Comparison of ENCODE assay signal across 15 cellular contexts in genomic region chr9:6471231-6471630, GRCh38. TPM values are rescaled to one million over a fixed set of nuclear protein-coding genes. Genes with fewer than 3 reads are reported as not detected.
A peak's percentile ranks its signal among the peaks of the same experiment; 100 is the strongest.
DNase-seq lines count a peak whose midpoint lies in the region; ATAC-seq, FAIRE-seq and TF ChIP-seq lines count a peak whose summit lies in the region.
"Had no signal": no experiment of that assay in that cellular context is flagged by ENCODE, and none has a peak within 500 bp of the region (broad histone marks: within the 10 kb centered on the region; RNA-seq: fewer than 3 reads in every experiment).

No MANE protein-coding gene starts in this region.

- H3K27ac Mint-ChIP-seq in activated CD4-positive, alpha-beta T cell treated with anti-CD3 and anti-CD28 coated beads for 36 hours: no peak overlapping the region
- no peak overlapping the region for H3K27ac Mint-ChIP-seq in GM23338
- H3K27ac Mint-ChIP-seq in stimulated activated effector memory CD8-positive, alpha-beta T cell treated with anti-CD3 and anti-CD28 coated beads, Interleukin-12 subunit alpha, Interleukin-12 subunit beta, amount 100 ng/mL, for 72 hours: peak overlapping the region; percentile 0

- H3K9me3 ChIP-seq in GM12878 (replicated peaks; ENCODE audit: control insufficient read depth, insufficient read depth, low read length): no peaks in the 10 kb centered on the region
- H3K9me3 ChIP-seq in esophagus squamous epithelium: no peaks in the 10 kb centered on the region
- H3K9me3 ChIP-seq: HAP-1 had no signal

- no peak for FAIRE-seq in GM12878 (lab: Jason Lieb, UNC)
- FAIRE-seq: K562 had no signal

- H3K36me3 Mint-ChIP-seq in activated CD4-positive, alpha-beta T cell treated with anti-CD3 and anti-CD28 coated beads for 36 hours (ENCODE audit: low read depth): peaks cover 15% of the 10 kb centered on the region
- H3K36me3 Mint-ChIP-seq in GM23338 (ENCODE audit: low read depth): peaks cover 3% of the 10 kb centered on the region; the same call in 2 of the 3 replicates
- H3K36me3 Mint-ChIP-seq in stimulated activated effector memory CD8-positive, alpha-beta T cell treated with anti-CD3 and anti-CD28 coated beads, Interleukin-12 subunit alpha, Interleukin-12 subunit beta, amount 100 ng/mL, for 72 hours: peaks cover 36% of the 10 kb centered on the region

- no peak overlapping the region for H3K9ac ChIP-seq in GM12878 (ENCODE audit: control insufficient read depth, insufficient read depth, low read length)

- peaks cover 11% of the 10 kb centered on the region for H3K4me1 Mint-ChIP-seq in activated CD4-positive, alpha-beta T cell treated with anti-CD3 and anti-CD28 coated beads for 36 hours
- H3K4me1 Mint-ChIP-seq in GM23338: peaks cover 22% of the 10 kb centered on the region; the same call in 2 of the 3 replicates
- H3K4me1 Mint-ChIP-seq in stimulated activated effector memory CD8-positive, alpha-beta T cell treated with anti-CD3 and anti-CD28 coated beads, Interleukin-12 subunit alpha, Interleukin-12 subunit beta, amount 100 ng/mL, for 72 hours: peaks cover 10% of the 10 kb centered on the region

- H3K4me3 Mint-ChIP-seq in activated CD4-positive, alpha-beta T cell treated with anti-CD3 and anti-CD28 coated beads for 36 hours: no peak overlapping the region
- no peak overlapping the region for H3K4me3 Mint-ChIP-seq in GM23338
- H3K4me3 Mint-ChIP-seq in stimulated activated effector memory CD8-positive, alpha-beta T cell treated with anti-CD3 and anti-CD28 coated beads, Interleukin-12 subunit alpha, Interleukin-12 subunit beta, amount 100 ng/mL, for 72 hours: no peak overlapping the region
- H3K4me3 Mint-ChIP-seq: CD14-positive monocyte had no signal

- no peak for TF ChIP-seq EP300 in GM12878 (IDR thresholded peaks at IDR 0.05; ENCODE audit: borderline replicate concordance in 1 of 2, control insufficient read depth in 1 of 2, low read depth in 2 of 2, low read length in 2 of 2)

- POLR2A ChIA-PET in activated CD4-positive, alpha-beta T cell treated with anti-CD3 and anti-CD28 coated beads for 36 hours (lab: Charles Lee): no interaction called here
- POLR2A ChIA-PET in GM12878 (lab: Charles Lee): interaction anchor here (0.5 to 1.5 kb wide), 3 partner anchors 11 to 56 kb away, joined by 3 to 5 read pairs (median 5); no protein-coding TSS in a partner anchor

- H4K20me1 ChIP-seq in GM23338 (replicated peaks; ENCODE audit: insufficient read depth): no peaks in the 10 kb centered on the region; the same call in none of the 2 replicates
- H4K20me1 ChIP-seq in GM12878 (ENCODE audit: control insufficient read depth, insufficient read depth): no peaks in the 10 kb centered on the region

- H3K27me3 ChIP-seq in GM23338 (ENCODE audit: insufficient read depth) (no peaks in the 10 kb centered on the region), GM12878 (replicated peaks in 1 of 2; ENCODE audit: control insufficient read depth in 2 of 2, insufficient read depth in 2 of 2, low read length in 1 of 2) (no peaks in the 10 kb centered on the region), esophagus squamous epithelium (no peaks in the 10 kb centered on the region)

- 100% methylated on average over 1 of the region's 1 CpG for WGBS in GM12878 (ENCODE audit: insufficient coverage, insufficient replicate concordance, low lambda C conversion rate, missing lambda C conversion rate)
- 100% methylated on average over 1 of the region's 1 CpG for WGBS in esophagus squamous epithelium, 2 donors

- H2AFZ ChIP-seq in GM23338 (no peak overlapping the region), GM12878 (ENCODE audit: control insufficient read depth, low read depth, low read length) (no peak overlapping the region)

- H3K36me3 ChIP-seq in GM23338 (ENCODE audit: insufficient read depth) (no peaks in the 10 kb centered on the region), GM12878 (ENCODE audit: control insufficient read depth in 2 of 2, insufficient read depth in 2 of 2, low read length in 1 of 2) (peaks cover 0 to 9% of the 10 kb centered on the region in 2 experiments; a peak in 2 of 4 replicates), esophagus squamous epithelium (peaks cover 0 to 23% (median 0%) of the 10 kb centered on the region in 3 donors)

- H3K4me3 ChIP-seq in GM23338 (no peak overlapping the region), GM12878 (no peak overlapping the region), esophagus squamous epithelium (no peak overlapping the region)
- H3K4me3 ChIP-seq: HAP-1, K562 had no signal

- no peaks in the 10 kb centered on the region for H3F3A ChIP-seq in GM23338 (replicated peaks; ENCODE audit: low read depth)

- DNase-seq in activated CD4-positive, alpha-beta T cell treated with anti-CD3 and anti-CD28 coated beads for 36 hours: no peak
- no peak for DNase-seq in activated CD4-positive, alpha-beta T cell treated with anti-CD3 and anti-CD28 coated beads for 1 hour
- DNase-seq in GM23338 (ENCODE audit: low spot score) (no peak), GM12878 (ENCODE audit: low read depth, low spot score) (no peak), esophagus squamous epithelium (lab: John Stamatoyannopoulos, UW) (no peak)
- no peak for DNase-seq in stimulated activated effector memory CD8-positive, alpha-beta T cell treated with anti-CD3 and anti-CD28 coated beads, Interleukin-12 subunit alpha, Interleukin-12 subunit beta, amount 100 ng/mL, for 72 hours (ENCODE audit: low spot score in 2 of 2)
- DNase-seq in stimulated activated CD4-positive, alpha-beta T cell treated with anti-CD3 and anti-CD28 coated beads, Interleukin-4, amount 100 ng/mL, for 4 hours: no peak
- DNase-seq: DMS53, GF-D8, GOT3 had no signal

- H3K9me2 ChIP-seq in GM23338 (ENCODE audit: insufficient read depth): no peaks in the 10 kb centered on the region

- SMC1A ChIA-PET in GM12878 (lab: Charles Lee; ENCODE audit: uncharacterized antibody, unreplicated experiment): interaction anchor here (0.9 to 2.8 kb wide), 7 partner anchors 10 to 118 kb away, joined by 3 to 12 read pairs (median 4); partner anchors contain the start of gene UHRF2

- no peaks in the 10 kb centered on the region for H3K9me3 Mint-ChIP-seq in activated CD4-positive, alpha-beta T cell treated with anti-CD3 and anti-CD28 coated beads for 36 hours (ENCODE audit: low read depth)
- H3K9me3 Mint-ChIP-seq in GM23338: no peaks in the 10 kb centered on the region
- no peaks in the 10 kb centered on the region for H3K9me3 Mint-ChIP-seq in stimulated activated effector memory CD8-positive, alpha-beta T cell treated with anti-CD3 and anti-CD28 coated beads, Interleukin-12 subunit alpha, Interleukin-12 subunit beta, amount 100 ng/mL, for 72 hours
- H3K9me3 Mint-ChIP-seq: CD14-positive monocyte had no signal

- no peak for TF ChIP-seq RAD21 in GM12878 (IDR thresholded peaks at IDR 0.05; ENCODE audit: insufficient read depth, low read depth, low read length)

- ATAC-seq in activated CD4-positive, alpha-beta T cell treated with anti-CD3 and anti-CD28 coated beads for 36 hours: peak; percentile 42
- ATAC-seq in GM23338: no peak
- ATAC-seq in GM12878: peak; percentile 60
- ATAC-seq in stimulated activated effector memory CD8-positive, alpha-beta T cell treated with anti-CD3 and anti-CD28 coated beads, Interleukin-12 subunit alpha, Interleukin-12 subunit beta, amount 100 ng/mL, for 72 hours: peak; percentile 65
- ATAC-seq in GM18870 (IDR thresholded peaks at IDR 0.05; ENCODE audit: unreplicated experiment): no peak
- ATAC-seq: K562 had no signal

- 0 out of 2 replicates have a peak overlapping the region, but pooled peaks have one; percentile 24 for H3K27ac ChIP-seq in GM23338 (ENCODE audit: low read depth)
- H3K27ac ChIP-seq in GM12878 (ENCODE audit: control insufficient read depth, insufficient read depth): no peak overlapping the region
- H3K27ac ChIP-seq in esophagus squamous epithelium: no peak overlapping the region
- H3K27ac ChIP-seq: 22Rv1 had no signal

- no peak for TF ChIP-seq POLR2A in GM12878 (IDR thresholded peaks at IDR 0.05; ENCODE audit: low read depth, low read length)
- no peak for TF ChIP-seq POLR2A in esophagus squamous epithelium (IDR thresholded peaks at IDR 0.05)

- CTCF ChIA-PET in activated CD4-positive, alpha-beta T cell treated with anti-CD3 and anti-CD28 coated beads for 36 hours (lab: Charles Lee): interaction anchor here (1.0 to 1.5 kb wide), 3 partner anchors 10 to 116 kb away, joined by 3 to 4 read pairs (median 4); no protein-coding TSS in a partner anchor
- CTCF ChIA-PET in GM12878 (lab: Yijun Ruan, JAX): interaction anchor here (0.7 to 2.2 kb wide), 6 partner anchors 10 to 417 kb away, joined by 3 to 7 read pairs (median 4); no protein-coding TSS in a partner anchor

- H3K4me2 ChIP-seq in GM23338 (no peak overlapping the region), GM12878 (ENCODE audit: control insufficient read depth, insufficient read depth) (no peak overlapping the region)

- BruUV-seq in GM12878 (replicated peaks; lab: Mats Ljungman, UMichigan): no TSS peak

- no peaks in the 10 kb centered on the region for H3K4me1 ChIP-seq in GM23338 (ENCODE audit: insufficient read depth)
- H3K4me1 ChIP-seq in GM12878 (ENCODE audit: control insufficient read depth, insufficient read depth, low read length): no peaks in the 10 kb centered on the region
- no peaks in the 10 kb centered on the region for H3K4me1 ChIP-seq in esophagus squamous epithelium

- intact Hi-C loops in activated CD4-positive, alpha-beta T cell treated with anti-CD3 and anti-CD28 coated beads for 36 hours (cut with DNase I, micrococcal nuclease): no loop called here
- intact Hi-C loops in GM12878 (cut with micrococcal nuclease; ENCODE audit: unreplicated experiment) (no loop called here), esophagus squamous epithelium (cut with DNase I) (no loop called here)

- H3K27me3 Mint-ChIP-seq in activated CD4-positive, alpha-beta T cell treated with anti-CD3 and anti-CD28 coated beads for 36 hours: no peaks in the 10 kb centered on the region
- no peaks in the 10 kb centered on the region for H3K27me3 Mint-ChIP-seq in GM23338 (ENCODE audit: insufficient read depth, low read depth, poor library complexity)

- no peak for TF ChIP-seq CTCF in GM23338 (conservative IDR thresholded peaks at IDR 0.05; ENCODE audit: low read depth in 2 of 2)
- no peak for TF ChIP-seq CTCF in GM12878 (IDR thresholded peaks at IDR 0.05 in 2 of 3, conservative IDR thresholded peaks at IDR 0.05 in 1 of 3; ENCODE audit: control insufficient read depth in 2 of 3, extremely low read depth in 1 of 3, insufficient read depth in 1 of 3, low read depth in 3 of 3, low read length in 3 of 3)
- TF ChIP-seq CTCF in esophagus squamous epithelium (IDR thresholded peaks at IDR 0.05): no peak

- RAD21 ChIA-PET in GM12878 (lab: Charles Lee; ENCODE audit: unreplicated experiment): interaction anchor here (0.6 to 1.0 kb wide), 2 partner anchors 9 to 182 kb away, joined by 3 to 4 read pairs; no protein-coding TSS in a partner anchor

- H3K79me2 ChIP-seq in GM23338 (replicated peaks; ENCODE audit: insufficient read depth) (peaks cover 7% of the 10 kb centered on the region), GM12878 (ENCODE audit: control insufficient read depth, insufficient read depth, low read length) (peaks cover 5% of the 10 kb centered on the region)

- in situ Hi-C loops in GM12878 (cut with MboI): no loop called here

RNA-seq across cellular contexts. Expression of gene UHRF2, which starts 58.2 kb away (rescaled TPM):
- 10 to 100 TPM; 63.7 to 70.9 TPM for total RNA-seq in activated CD4-positive, alpha-beta T cell treated with anti-CD3 and anti-CD28 coated beads for 36 hours
- total RNA-seq in GM23338 (2014; rRNA removed; shearing (Covaris generic)): 47.4 and 51.6 TPM in 2 replicates
- polyA plus RNA-seq in GM23338 (2016; fragmentation: Nextera tagmentation; extraction: Ambion mirVana): 13.3 and 15.1 TPM in 2 replicates
- total RNA-seq in GM12878 (2013; cell fraction: nucleolus; rRNA removed): 409 and 421 TPM in 2 replicates
- 43.4 and 49.4 TPM in 2 replicates for total RNA-seq in GM12878 (2014; rRNA removed)
- 45.0 and 46.2 TPM in 2 replicates for total RNA-seq in GM12878 (2014; rRNA removed; fragmentation: Illumina TruSeq; extraction: Trizol)
- 42.8 and 44.4 TPM in 2 replicates for total RNA-seq in GM12878 (2021)
- polyA plus RNA-seq in GM12878 (2011; ENCODE audit: low read depth): 27.8 TPM
- 95.8 and 129 TPM in 2 replicates for polyA plus RNA-seq in GM12878 (2011; rRNA removed)
- polyA plus RNA-seq in GM12878 (2011; cell fraction: cytosol; rRNA removed): 41.1 and 49.9 TPM in 2 replicates
- 213 and 215 TPM in 2 replicates for polyA plus RNA-seq in GM12878 (2011; cell fraction: nucleus; rRNA removed)
- 37.5 and 49.9 TPM in 2 replicates for polyA plus RNA-seq in GM12878 (2012)
- polyA plus RNA-seq in GM12878 (2014; fragmentation: Illumina TruSeq; extraction: Trizol): 48.0 and 53.4 TPM in 2 replicates
- polyA plus RNA-seq in GM12878 (2014; fragmentation: Nextera tagmentation; extraction: Ambion mirVana): 10 to 100 TPM; 11.2 to 14.2 TPM
- polyA plus RNA-seq in GM12878 (2014; rRNA removed): 42.2 and 43.7 TPM in 2 replicates
- polyA plus RNA-seq in GM12878 (2016; fragmentation: Nextera tagmentation; extraction: Ambion mirVana): 10 to 100 TPM; 16.4 to 29.7 TPM
- polyA minus RNA-seq in GM12878 (2011; rRNA and poly(A)+ RNA removed): 82.6 and 83.4 TPM in 2 replicates
- 22.6 and 23.7 TPM in 2 replicates for polyA minus RNA-seq in GM12878 (2011; cell fraction: cytosol; rRNA and poly(A)+ RNA removed)
- polyA minus RNA-seq in GM12878 (2011; cell fraction: nucleus; rRNA and poly(A)+ RNA removed): 114 and 160 TPM in 2 replicates
- total RNA-seq in esophagus squamous epithelium: 10 to 100 TPM; 12.9 to 51.1 (median 22.1) TPM

Comparison
In these comparisons a context has a peak if more than half of its experiments do, and no peak if none do; other contexts are left out.
1. ATAC-seq: peak in activated CD4-positive, alpha-beta T cell treated with anti-CD3 and anti-CD28 coated beads for 36 hours (single experiment), GM12878 (single experiment) and stimulated activated effector memory CD8-positive, alpha-beta T cell treated with anti-CD3 and anti-CD28 coated beads, Interleukin-12 subunit alpha, Interleukin-12 subunit beta, amount 100 ng/mL, for 72 hours (single experiment); none in GM23338 (single experiment) and GM18870 (single experiment).